8 cellular contexts compared by ENCODE assay signal in the genomic region with DNA sequence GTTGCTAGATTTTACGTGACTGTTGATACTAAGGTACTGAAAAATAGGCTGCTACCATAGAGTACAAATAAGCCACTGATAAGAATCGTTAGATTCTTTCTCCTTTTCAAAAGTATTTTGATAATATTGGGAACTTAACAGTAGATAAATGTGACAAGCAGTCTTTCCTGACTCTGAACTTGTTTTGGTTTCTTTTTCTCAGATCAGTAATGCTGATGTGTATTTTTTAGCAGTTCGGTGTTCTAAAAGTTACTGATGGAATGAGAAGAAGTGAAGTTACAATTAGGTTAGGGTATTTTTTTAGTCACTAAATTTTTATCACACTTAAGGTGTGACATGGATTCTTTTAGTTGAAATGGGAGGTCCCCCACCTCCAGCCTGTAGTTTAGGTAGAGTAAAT. TPM values are rescaled to one million over a fixed set of nuclear protein-coding genes. Genes with fewer than 3 reads are reported as not detected.
DNase-seq lines count a peak whose midpoint lies in the region; TF ChIP-seq lines count a peak whose summit lies in the region.

No MANE protein-coding gene starts in this region.

- H3K36me3 ChIP-seq in kidney epithelial cell (ENCODE audit: control insufficient read depth, insufficient read depth, low read length) (no peaks in the 10 kb centered on the region), thymus (ENCODE audit: control insufficient read depth, insufficient read depth) (peaks cover under 1% of the 10 kb centered on the region)

- no peak for TF ChIP-seq CTCF in kidney epithelial cell (IDR thresholded peaks at IDR 0.05; ENCODE audit: insufficient read depth, low read length, poor library complexity, severe bottlenecking)

- CTCF ChIA-PET in activated CD4-positive, alpha-beta T cell treated with anti-CD3 and anti-CD28 coated beads, Interleukin-2, amount 10 ng/mL, durations not matched to agents 7 days and 5 days (lab: Charles Lee): interaction anchor here (0.9 to 1.6 kb wide), 3 partner anchors 9 to 35 kb away, joined by 3 to 5 read pairs (median 4); no protein-coding TSS in a partner anchor

- H3K4me1 ChIP-seq in thymus (ENCODE audit: control insufficient read depth, insufficient read depth, low read length): peaks cover 7% of the 10 kb centered on the region

- POLR2A ChIA-PET in activated CD4-positive, alpha-beta T cell treated with anti-CD3 and anti-CD28 coated beads, Interleukin-2, amount 10 ng/mL, durations not matched to agents 7 days and 5 days (lab: Charles Lee): interaction anchor here (1.3 kb wide), 1 partner anchor 190 kb away, joined by 3 read pairs; no protein-coding TSS in a partner anchor

- peak overlapping the region; percentile 74 for H3K4me3 ChIP-seq in kidney epithelial cell (ENCODE audit: low read depth, low read length)
- peak overlapping the region; percentile 59 for H3K4me3 ChIP-seq in thymus (ENCODE audit: low read length)

- H3K36me3 Mint-ChIP-seq in activated CD4-positive, alpha-beta T cell treated with anti-CD3 and anti-CD28 coated beads, Interleukin-2, amount 10 ng/mL, durations not matched to agents 7 days and 5 days (ENCODE audit: low read depth): peaks cover 49% of the 10 kb centered on the region
- H3K36me3 Mint-ChIP-seq in activated naive CD8-positive, alpha-beta T cell treated with anti-CD3 and anti-CD28 coated beads for 36 hours: peaks cover 38% of the 10 kb centered on the region

- no peaks in the 10 kb centered on the region for H3K27me3 ChIP-seq in kidney epithelial cell (ENCODE audit: control insufficient read depth, insufficient read depth, low read length)
- no peaks in the 10 kb centered on the region for H3K27me3 ChIP-seq in thymus (ENCODE audit: control insufficient read depth, insufficient read depth)

- under 1% methylated on average over 3 of the region's 3 CpGs for WGBS in thymus

- no peak overlapping the region for H3K27ac ChIP-seq in thymus (ENCODE audit: low read depth)

- H3K9me3 Mint-ChIP-seq in activated CD4-positive, alpha-beta T cell treated with anti-CD3 and anti-CD28 coated beads, Interleukin-2, amount 10 ng/mL, durations not matched to agents 7 days and 5 days: no peaks in the 10 kb centered on the region
- no peaks in the 10 kb centered on the region for H3K9me3 Mint-ChIP-seq in activated naive CD8-positive, alpha-beta T cell treated with anti-CD3 and anti-CD28 coated beads for 36 hours

- peak overlapping the region; percentile 99 for H3K27ac Mint-ChIP-seq in activated CD4-positive, alpha-beta T cell treated with anti-CD3 and anti-CD28 coated beads, Interleukin-2, amount 10 ng/mL, durations not matched to agents 7 days and 5 days
- peak overlapping the region; percentile 81 for H3K27ac Mint-ChIP-seq in activated naive CD8-positive, alpha-beta T cell treated with anti-CD3 and anti-CD28 coated beads for 36 hours

- DNase-seq in activated CD4-positive, alpha-beta T cell treated with anti-CD3 and anti-CD28 coated beads, Interleukin-2, amount 10 ng/mL, durations not matched to agents 7 days and 5 days: no peak
- no peak for DNase-seq in activated CD4-positive, alpha-beta T cell treated with anti-CD3 and anti-CD28 coated beads, Interleukin-2, amount 50 U/mL, for 48 hours
- DNase-seq in activated naive CD8-positive, alpha-beta T cell treated with anti-CD3 and anti-CD28 coated beads for 36 hours: no peak
- DNase-seq in kidney epithelial cell (ENCODE audit: low read depth) (no peak), NCI-H1092 treated with DMSO at 0.1 percent for 48 hours (lab: John Stamatoyannopoulos, UW) (no peak), NCI-H2196 (lab: John Stamatoyannopoulos, UW; ENCODE audit: unreplicated experiment) (no peak), Kasumi-1 (lab: John Stamatoyannopoulos, UW) (no peak)

- no peaks in the 10 kb centered on the region for H3K9me3 ChIP-seq in thymus (ENCODE audit: control insufficient read depth)

- peaks cover 55% of the 10 kb centered on the region for H3K4me1 Mint-ChIP-seq in activated CD4-positive, alpha-beta T cell treated with anti-CD3 and anti-CD28 coated beads, Interleukin-2, amount 10 ng/mL, durations not matched to agents 7 days and 5 days
- peaks cover 40% of the 10 kb centered on the region for H3K4me1 Mint-ChIP-seq in activated naive CD8-positive, alpha-beta T cell treated with anti-CD3 and anti-CD28 coated beads for 36 hours

- no peaks in the 10 kb centered on the region for H3K27me3 Mint-ChIP-seq in activated CD4-positive, alpha-beta T cell treated with anti-CD3 and anti-CD28 coated beads, Interleukin-2, amount 10 ng/mL, durations not matched to agents 7 days and 5 days
- peaks cover 3% of the 10 kb centered on the region for H3K27me3 Mint-ChIP-seq in activated naive CD8-positive, alpha-beta T cell treated with anti-CD3 and anti-CD28 coated beads for 36 hours

- H3K4me3 Mint-ChIP-seq in activated CD4-positive, alpha-beta T cell treated with anti-CD3 and anti-CD28 coated beads, Interleukin-2, amount 10 ng/mL, durations not matched to agents 7 days and 5 days: peak overlapping the region; percentile 99
- peak overlapping the region; percentile 100 for H3K4me3 Mint-ChIP-seq in activated naive CD8-positive, alpha-beta T cell treated with anti-CD3 and anti-CD28 coated beads for 36 hours

RNA-seq across cellular contexts. Expression of a gene that starts 2.2 kb away (rescaled TPM):
- 10 to 100 TPM; 63.7 to 66.4 TPM for total RNA-seq in activated CD4-positive, alpha-beta T cell treated with anti-CD3 and anti-CD28 coated beads, Interleukin-2, amount 10 ng/mL, durations not matched to agents 7 days and 5 days
- total RNA-seq in activated naive CD8-positive, alpha-beta T cell treated with anti-CD3 and anti-CD28 coated beads for 36 hours: 10 to 100 TPM; 65.1 to 66.4 TPM
- 48.1 and 52.3 TPM in 2 replicates for total RNA-seq in kidney epithelial cell
- polyA plus RNA-seq in thymus: 72.8 TPM
